1 cellular context compared by ENCODE assay signal in genomic region chr12:56724660-56724988, GRCh38.
TF ChIP-seq lines count a peak whose summit lies in the region.

No MANE protein-coding gene starts in this region.

TF ChIP-seq in GM12878, 131 proteins besides CTCF, POLR2A, EP300 and RAD21:
- TF ChIP-seq WRNIP1 (IDR thresholded peaks at IDR 0.05; ENCODE audit: borderline replicate concordance, low read depth, low read length): 0 out of 2 replicates have a peak, but pooled peaks have one; percentile 58
- TF ChIP-seq PBX3 (IDR thresholded peaks at IDR 0.05; ENCODE audit: insufficient replicate concordance, low read depth, low read length): no peak
- TF ChIP-seq KLF5 (IDR thresholded peaks at IDR 0.05; ENCODE audit: partially characterized antibody): no peak
- peak; percentile 4 for TF ChIP-seq SKIL (IDR thresholded peaks at IDR 0.05; ENCODE audit: low read depth, poor library complexity, severe bottlenecking)
